In the genomic region with DNA sequence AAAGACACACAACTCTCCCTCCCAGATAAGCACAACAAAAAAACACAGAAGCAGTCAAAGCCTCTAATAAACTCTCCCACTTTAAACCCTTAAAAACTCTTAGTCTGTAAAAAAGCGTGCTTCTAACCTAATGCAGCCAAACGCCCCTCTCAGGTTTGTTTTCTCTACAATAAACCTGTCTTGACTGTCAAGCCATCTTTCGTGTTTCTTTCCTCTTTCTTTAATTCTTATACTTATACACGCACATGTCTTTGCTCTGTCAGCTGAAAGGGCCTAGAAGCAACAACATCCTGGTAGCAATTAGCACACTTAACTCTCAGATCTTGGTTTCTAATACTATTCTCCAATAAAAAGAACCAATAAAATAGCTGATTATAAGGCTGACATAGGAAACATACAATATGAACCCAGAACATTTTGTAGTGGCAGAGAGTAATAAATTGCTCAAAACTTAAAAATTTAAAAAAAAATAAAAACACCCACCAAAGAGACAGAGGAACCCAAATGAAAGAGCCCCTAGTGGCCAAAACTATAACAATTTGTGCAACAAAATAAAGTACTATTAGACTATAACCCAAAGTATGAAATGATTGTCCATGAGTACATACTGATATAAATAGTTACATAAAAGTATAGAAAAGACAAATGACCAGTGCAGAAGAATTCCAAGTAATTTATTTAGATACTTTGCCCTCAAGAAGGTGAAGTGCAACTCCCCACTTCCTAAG, we compare ENCODE assay signal across 17 cellular contexts.
A peak's percentile ranks its signal among the peaks of the same experiment; 100 is the strongest.
DNase-seq lines count a peak whose midpoint lies in the region; ATAC-seq and TF ChIP-seq lines count a peak whose summit lies in the region.
"Had no signal": no experiment of that assay in that cellular context is flagged by ENCODE, and none has a peak within 500 bp of the region (broad histone marks: within the 10 kb centered on the region; RNA-seq: fewer than 3 reads in every experiment).

No MANE protein-coding gene starts in this region.

- no peaks in the 10 kb centered on the region for H3K27me3 Mint-ChIP-seq in nephron progenitor cell (ENCODE audit: low read depth, poor library complexity)
- H3K27me3 Mint-ChIP-seq: stimulated activated memory B cell treated with anti-CD40 and anti-IgM and Interleukin-4, amounts not matched to agents 10 μg/mL and 1 μg/mL and 100 μg/mL, for 72 hours had no signal

- H3K27me3 ChIP-seq in mammary epithelial cell (ENCODE audit: insufficient read depth, low read length) (no peaks in the 10 kb centered on the region), aorta (ENCODE audit: control insufficient read depth in 1 of 2, insufficient read depth in 2 of 2, low read length in 1 of 2) (no peaks in the 10 kb centered on the region)
- H3K27me3 ChIP-seq: BLaER1, Peyer's patch had no signal

- ATAC-seq in HG02973 (IDR thresholded peaks at IDR 0.05; ENCODE audit: unreplicated experiment) (no peak), aorta (ENCODE audit: low FRiP score) (no peak)
- ATAC-seq: lower lobe of right lung; stimulated activated memory B cell treated with anti-CD40 and anti-IgM and Interleukin-4, amounts not matched to agents 10 μg/mL and 1 μg/mL and 100 μg/mL, for 72 hours had no signal

- peak; percentile 11 for DNase-seq in NAMALWA (ENCODE audit: low spot score)
- DNase-seq in mammary epithelial cell: no peak
- no peak for DNase-seq in nephron progenitor cell
- DNase-seq in substantia nigra (lab: John Stamatoyannopoulos, UW): no peak
- no peak for DNase-seq in GM19238 (ENCODE audit: insufficient read length, low spot score)
- no peak for DNase-seq in aorta
- DNase-seq: activated gamma-delta T cell treated with Interleukin-2 at 50 U/mL for 16 hours, anterior cingulate cortex, lower lobe of right lung, NCI-H1048, Peyer's patch, trophoblast cell had no signal

- intact Hi-C loops in mammary epithelial cell (cut with micrococcal nuclease): no loop called here
- intact Hi-C loops in aorta (cut with DNase I): no loop called here

- H3K4me3 ChIP-seq in mammary epithelial cell (replicated peaks in 1 of 3; ENCODE audit: insufficient read depth in 1 of 3, low read depth in 2 of 3, low read length in 3 of 3) (no peak overlapping the region), aorta (ENCODE audit: low read length in 2 of 2) (no peak overlapping the region)
- H3K4me3 ChIP-seq: BLaER1, coronary artery, lower lobe of right lung, Peyer's patch had no signal

- WGBS in mammary epithelial cell (ENCODE audit: low coverage, missing lambda C conversion rate): 81% methylated on average over 4 of the region's 4 CpGs
- WGBS in aorta, 2 donors: 93 to 94% methylated on average over 4 of the region's 4 CpGs

- no TSS peak for BruUV-seq in mammary epithelial cell (replicated peaks; lab: Mats Ljungman, UMichigan)

- H3K79me2 ChIP-seq in mammary epithelial cell (ENCODE audit: insufficient read depth, low read length): no peaks in the 10 kb centered on the region

- peaks cover 30% of the 10 kb centered on the region for H3K9me3 Mint-ChIP-seq in nephron progenitor cell

- H3K9ac ChIP-seq in mammary epithelial cell (ENCODE audit: insufficient read depth, low read length): no peak overlapping the region
- H3K9ac ChIP-seq: BLaER1 had no signal

- CTCF ChIA-PET in mammary epithelial cell (lab: Charles Lee; ENCODE audit: low non-redundant PET): no interaction called here

- dilution Hi-C loops in mammary epithelial cell (cut with HindIII; ENCODE audit: low sequenced_read_pairs): no loop called here

- H3K4me2 ChIP-seq in mammary epithelial cell (ENCODE audit: insufficient read depth, low read depth, low read length): no peak overlapping the region
- H3K4me2 ChIP-seq: BLaER1 had no signal

- H3K9me3 ChIP-seq in mammary epithelial cell (replicated peaks; ENCODE audit: insufficient read depth, low read length) (no peaks in the 10 kb centered on the region), aorta (ENCODE audit: control insufficient read depth, low read length) (no peaks in the 10 kb centered on the region)
- H3K9me3 ChIP-seq: lower lobe of right lung, Peyer's patch had no signal

- no peaks in the 10 kb centered on the region for H3K4me1 Mint-ChIP-seq in nephron progenitor cell
- H3K4me1 Mint-ChIP-seq: stimulated activated memory B cell treated with anti-CD40 and anti-IgM and Interleukin-4, amounts not matched to agents 10 μg/mL and 1 μg/mL and 100 μg/mL, for 72 hours had no signal

- peaks cover 18% of the 10 kb centered on the region for H3K36me3 Mint-ChIP-seq in nephron progenitor cell (ENCODE audit: low read depth)
- H3K36me3 Mint-ChIP-seq: stimulated activated memory B cell treated with anti-CD40 and anti-IgM and Interleukin-4, amounts not matched to agents 10 μg/mL and 1 μg/mL and 100 μg/mL, for 72 hours had no signal

- H2AFZ ChIP-seq in mammary epithelial cell (ENCODE audit: low read depth, low read length): no peak overlapping the region

- H3K4me3 Mint-ChIP-seq in nephron progenitor cell: no peak overlapping the region
- H3K4me3 Mint-ChIP-seq: stimulated activated memory B cell treated with anti-CD40 and anti-IgM and Interleukin-4, amounts not matched to agents 10 μg/mL and 1 μg/mL and 100 μg/mL, for 72 hours had no signal

- no peak overlapping the region for H3K27ac Mint-ChIP-seq in nephron progenitor cell
- H3K27ac Mint-ChIP-seq: stimulated activated memory B cell treated with anti-CD40 and anti-IgM and Interleukin-4, amounts not matched to agents 10 μg/mL and 1 μg/mL and 100 μg/mL, for 72 hours had no signal

- H3K4me1 ChIP-seq in mammary epithelial cell (ENCODE audit: insufficient read depth, low read length) (no peaks in the 10 kb centered on the region), aorta (ENCODE audit: control insufficient read depth in 1 of 2, insufficient read depth in 2 of 2, low read length in 2 of 2) (no peaks in the 10 kb centered on the region)
- H3K4me1 ChIP-seq: BLaER1, lower lobe of right lung, Peyer's patch had no signal

- H3K27ac ChIP-seq in mammary epithelial cell (ENCODE audit: insufficient read depth, low read depth, low read length): no peak overlapping the region
- H3K27ac ChIP-seq in substantia nigra (ENCODE audit: low read depth, low read length, poor library complexity, severe bottlenecking): no peak overlapping the region
- no peak overlapping the region for H3K27ac ChIP-seq in aorta (ENCODE audit: low read depth in 1 of 2, low read length in 2 of 2)
- H3K27ac ChIP-seq: BLaER1, coronary artery, lower lobe of right lung, Peyer's patch had no signal

- in situ Hi-C loops in mammary epithelial cell (cut with MboI; ENCODE audit: low sequenced_read_pairs in 2 of 2): no loop called here

- no peaks in the 10 kb centered on the region for H4K20me1 ChIP-seq in mammary epithelial cell (ENCODE audit: insufficient read depth, low read length)
- H4K20me1 ChIP-seq: BLaER1 had no signal

- TF ChIP-seq CTCF in GM12872 (IDR thresholded peaks at IDR 0.05; ENCODE audit: insufficient read depth, low read depth, low read length) (peak; percentile 17; the same call in 1 of the 3 replicates), mammary epithelial cell (conservative IDR thresholded peaks at IDR 0.05 in 1 of 2, IDR thresholded peaks at IDR 0.05 in 1 of 2; ENCODE audit: extremely low read depth in 1 of 2, insufficient read depth in 1 of 2, low read depth in 1 of 2, low read length in 2 of 2) (peak; percentile 6 to 14), nephron progenitor cell (IDR thresholded peaks at IDR 0.05) (peak; percentile 20)

- no peaks in the 10 kb centered on the region for H3K36me3 ChIP-seq in mammary epithelial cell (ENCODE audit: insufficient read depth, low read length)
- H3K36me3 ChIP-seq in aorta (ENCODE audit: control insufficient read depth in 1 of 2, insufficient read depth in 2 of 2, low read length in 1 of 2): no peaks in the 10 kb centered on the region
- H3K36me3 ChIP-seq: BLaER1, lower lobe of right lung, Peyer's patch had no signal
